Comparison of ENCODE assay signal across 1 cellular context in the genomic region with DNA sequence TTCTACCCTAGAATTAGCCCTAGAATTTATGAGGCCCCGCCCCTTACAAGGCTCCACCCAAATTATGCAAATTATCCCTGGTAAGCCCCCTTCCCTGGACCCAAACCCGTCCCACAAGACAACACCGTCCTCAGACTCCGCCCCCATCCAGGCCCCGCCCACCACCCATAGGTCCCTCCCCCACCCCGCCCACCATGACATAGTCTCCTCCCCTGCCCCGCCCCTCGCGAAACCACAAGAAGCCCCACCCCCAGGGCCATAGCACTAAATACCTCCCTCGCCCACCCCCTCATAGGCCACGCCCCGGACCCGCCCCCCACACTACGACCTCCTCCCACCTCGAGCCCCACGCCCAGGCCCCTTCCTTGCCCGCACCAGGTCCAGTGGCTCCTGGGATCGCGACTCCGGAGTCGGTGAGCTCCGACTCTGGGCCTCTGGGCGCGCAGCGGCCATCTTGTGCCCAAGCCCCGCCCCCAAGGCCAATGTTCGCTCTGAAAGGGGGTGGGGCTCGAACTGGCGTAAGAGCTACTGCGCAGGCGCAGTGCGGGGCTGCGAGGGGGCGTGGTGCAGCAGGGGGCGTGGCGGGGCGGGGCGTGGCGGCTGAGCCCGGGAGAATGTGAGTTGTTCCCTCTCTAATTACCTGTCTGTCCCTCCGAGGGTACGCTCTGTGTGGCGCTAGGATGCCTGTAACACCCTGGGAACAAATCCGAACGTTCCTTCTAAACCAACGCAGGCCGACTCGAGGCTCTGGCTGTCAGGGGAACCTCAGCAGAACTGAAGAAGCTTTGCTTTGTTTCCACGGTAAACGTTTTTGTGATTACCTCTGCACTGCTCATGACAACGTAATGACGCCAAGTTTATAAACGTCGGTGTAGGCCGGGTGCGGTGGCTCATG.
TF ChIP-seq lines count a peak whose summit lies in the region.

A gene with protein sequence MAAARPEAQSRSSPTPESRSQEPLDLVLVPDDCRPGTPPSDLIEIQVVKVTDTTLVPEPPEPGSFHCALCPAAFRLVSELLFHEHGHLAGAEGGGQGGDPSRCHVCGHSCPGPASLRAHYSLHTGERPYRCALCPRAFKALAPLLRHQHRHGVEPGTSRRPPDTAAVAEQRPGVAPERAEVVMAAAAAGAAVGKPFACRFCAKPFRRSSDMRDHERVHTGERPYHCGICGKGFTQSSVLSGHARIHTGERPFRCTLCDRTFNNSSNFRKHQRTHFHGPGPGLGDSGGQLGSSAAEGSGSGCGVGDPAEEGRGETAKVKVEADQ (minus strand): TSS at position 458 of the 895 bp plus-strand sequence. CDS start 5 bp downstream, at position 453.

TF ChIP-seq in HCT116, 20 proteins besides CTCF, POLR2A, EP300 and RAD21 (continued from another document):
- TF ChIP-seq, protein P1, sequence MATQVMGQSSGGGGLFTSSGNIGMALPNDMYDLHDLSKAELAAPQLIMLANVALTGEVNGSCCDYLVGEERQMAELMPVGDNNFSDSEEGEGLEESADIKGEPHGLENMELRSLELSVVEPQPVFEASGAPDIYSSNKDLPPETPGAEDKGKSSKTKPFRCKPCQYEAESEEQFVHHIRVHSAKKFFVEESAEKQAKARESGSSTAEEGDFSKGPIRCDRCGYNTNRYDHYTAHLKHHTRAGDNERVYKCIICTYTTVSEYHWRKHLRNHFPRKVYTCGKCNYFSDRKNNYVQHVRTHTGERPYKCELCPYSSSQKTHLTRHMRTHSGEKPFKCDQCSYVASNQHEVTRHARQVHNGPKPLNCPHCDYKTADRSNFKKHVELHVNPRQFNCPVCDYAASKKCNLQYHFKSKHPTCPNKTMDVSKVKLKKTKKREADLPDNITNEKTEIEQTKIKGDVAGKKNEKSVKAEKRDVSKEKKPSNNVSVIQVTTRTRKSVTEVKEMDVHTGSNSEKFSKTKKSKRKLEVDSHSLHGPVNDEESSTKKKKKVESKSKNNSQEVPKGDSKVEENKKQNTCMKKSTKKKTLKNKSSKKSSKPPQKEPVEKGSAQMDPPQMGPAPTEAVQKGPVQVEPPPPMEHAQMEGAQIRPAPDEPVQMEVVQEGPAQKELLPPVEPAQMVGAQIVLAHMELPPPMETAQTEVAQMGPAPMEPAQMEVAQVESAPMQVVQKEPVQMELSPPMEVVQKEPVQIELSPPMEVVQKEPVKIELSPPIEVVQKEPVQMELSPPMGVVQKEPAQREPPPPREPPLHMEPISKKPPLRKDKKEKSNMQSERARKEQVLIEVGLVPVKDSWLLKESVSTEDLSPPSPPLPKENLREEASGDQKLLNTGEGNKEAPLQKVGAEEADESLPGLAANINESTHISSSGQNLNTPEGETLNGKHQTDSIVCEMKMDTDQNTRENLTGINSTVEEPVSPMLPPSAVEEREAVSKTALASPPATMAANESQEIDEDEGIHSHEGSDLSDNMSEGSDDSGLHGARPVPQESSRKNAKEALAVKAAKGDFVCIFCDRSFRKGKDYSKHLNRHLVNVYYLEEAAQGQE (IDR thresholded peaks at IDR 0.05; ENCODE audit: low read depth), result no peak
- TF ChIP-seq POLR2AphosphoS5 (IDR thresholded peaks at IDR 0.05; ENCODE audit: low read depth, low read length) (peak; percentile 80), SRF (IDR thresholded peaks at IDR 0.05; ENCODE audit: low read depth) (no peak), ZFX (IDR thresholded peaks at IDR 0.05) (no peak), CBX3 (IDR thresholded peaks at IDR 0.05; ENCODE audit: low read depth) (no peak), TCF7L2 (IDR thresholded peaks at IDR 0.05; ENCODE audit: borderline replicate concordance, extremely low read depth, insufficient read depth, insufficient read length) (no peak), SIN3A (IDR thresholded peaks at IDR 0.05; ENCODE audit: low read depth) (peak; percentile 45; the same call in 1 of the 2 replicates), ELF1 (IDR thresholded peaks at IDR 0.05; ENCODE audit: borderline replicate concordance, low read depth) (no peak), ZNF274 (IDR thresholded peaks at IDR 0.05; ENCODE audit: low read depth, low read length) (no peak), EGR1 (IDR thresholded peaks at IDR 0.05; ENCODE audit: low read depth) (peak; percentile 72; the same call in 1 of the 2 replicates)
- TF ChIP-seq, protein P2, sequence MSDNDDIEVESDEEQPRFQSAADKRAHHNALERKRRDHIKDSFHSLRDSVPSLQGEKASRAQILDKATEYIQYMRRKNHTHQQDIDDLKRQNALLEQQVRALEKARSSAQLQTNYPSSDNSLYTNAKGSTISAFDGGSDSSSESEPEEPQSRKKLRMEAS (IDR thresholded peaks at IDR 0.05), result no peak; the same call in 1 of the 2 replicates
- TF ChIP-seq, protein P3, sequence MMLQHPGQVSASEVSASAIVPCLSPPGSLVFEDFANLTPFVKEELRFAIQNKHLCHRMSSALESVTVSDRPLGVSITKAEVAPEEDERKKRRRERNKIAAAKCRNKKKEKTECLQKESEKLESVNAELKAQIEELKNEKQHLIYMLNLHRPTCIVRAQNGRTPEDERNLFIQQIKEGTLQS (IDR thresholded peaks at IDR 0.05), result no peak
